In the genomic region with DNA sequence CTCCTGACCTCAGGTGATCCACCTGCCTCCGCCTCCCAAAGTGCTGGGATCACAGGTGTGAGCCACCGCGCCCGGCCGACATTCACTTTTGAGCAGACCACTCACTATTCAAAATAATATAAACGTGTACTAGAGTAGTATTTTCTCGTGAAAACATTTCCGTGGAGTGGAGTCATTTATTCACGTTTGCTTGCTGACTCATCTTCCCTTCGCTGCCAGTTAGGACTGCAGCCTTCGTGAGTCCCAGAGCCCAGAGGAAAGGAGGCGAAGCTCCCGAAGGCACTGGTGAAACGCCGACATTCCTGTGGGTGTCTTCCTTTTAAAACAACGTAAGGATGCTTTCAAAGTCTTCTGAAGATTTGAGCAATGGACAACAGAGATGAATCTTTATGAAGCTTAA, we compare ENCODE assay signal across 12 cellular contexts. TPM values are rescaled to one million over a fixed set of nuclear protein-coding genes. Genes with fewer than 3 reads are reported as not detected.
DNase-seq lines count a peak whose midpoint lies in the region; ATAC-seq and TF ChIP-seq lines count a peak whose summit lies in the region.
"Had no signal": no experiment of that assay in that cellular context is flagged by ENCODE, and none has a peak within 500 bp of the region (broad histone marks: within the 10 kb centered on the region; RNA-seq: fewer than 3 reads in every experiment).

No MANE protein-coding gene starts in this region.

- H3K36me3 Mint-ChIP-seq in Calu3 (ENCODE audit: insufficient read depth, unreplicated experiment): peaks cover 3% of the 10 kb centered on the region
- H3K36me3 Mint-ChIP-seq in activated CD4-positive, alpha-beta T cell treated with anti-CD3 and anti-CD28 coated beads for 36 hours (ENCODE audit: low read depth): peaks cover 2% of the 10 kb centered on the region
- no peaks in the 10 kb centered on the region for H3K36me3 Mint-ChIP-seq in T-helper 2 cell treated with Interferon-gamma antibody and Interleukin-4, amounts not matched to agents 5 μg/mL and 100 μg/mL, for 36 hours (ENCODE audit: low read depth)

- peaks cover 2% of the 10 kb centered on the region for H3K9me3 Mint-ChIP-seq in Calu3 (ENCODE audit: low read depth, unreplicated experiment)
- H3K9me3 Mint-ChIP-seq in activated CD4-positive, alpha-beta T cell treated with anti-CD3 and anti-CD28 coated beads for 36 hours (ENCODE audit: low read depth): peaks cover 8% of the 10 kb centered on the region
- peaks cover 14% of the 10 kb centered on the region for H3K9me3 Mint-ChIP-seq in T-helper 2 cell treated with Interferon-gamma antibody and Interleukin-4, amounts not matched to agents 5 μg/mL and 100 μg/mL, for 36 hours

- no peaks in the 10 kb centered on the region for H3K4me1 Mint-ChIP-seq in Calu3 (ENCODE audit: low read depth, unreplicated experiment)
- no peaks in the 10 kb centered on the region for H3K4me1 Mint-ChIP-seq in activated CD4-positive, alpha-beta T cell treated with anti-CD3 and anti-CD28 coated beads for 36 hours
- no peaks in the 10 kb centered on the region for H3K4me1 Mint-ChIP-seq in T-helper 2 cell treated with Interferon-gamma antibody and Interleukin-4, amounts not matched to agents 5 μg/mL and 100 μg/mL, for 36 hours (ENCODE audit: low read depth)
- H3K4me1 Mint-ChIP-seq: CD4-positive, alpha-beta memory T cell had no signal

- intact Hi-C loops in sciatic nerve (cut with DNase I) (no loop called here), Calu3 (cut with micrococcal nuclease; ENCODE audit: unreplicated experiment) (no loop called here)
- intact Hi-C loops in activated CD4-positive, alpha-beta T cell treated with anti-CD3 and anti-CD28 coated beads for 36 hours (cut with DNase I, micrococcal nuclease): no loop called here

- no peak overlapping the region for H3K4me3 ChIP-seq in SJSA1
- no peak overlapping the region for H3K4me3 ChIP-seq in fibroblast of pulmonary artery (replicated peaks; ENCODE audit: low read depth, low read length)
- H3K4me3 ChIP-seq: stomach had no signal

- peaks cover 18% of the 10 kb centered on the region for H3K27me3 Mint-ChIP-seq in Calu3 (ENCODE audit: unreplicated experiment)
- peaks cover 10% of the 10 kb centered on the region for H3K27me3 Mint-ChIP-seq in activated CD4-positive, alpha-beta T cell treated with anti-CD3 and anti-CD28 coated beads for 36 hours
- peaks cover 17% of the 10 kb centered on the region for H3K27me3 Mint-ChIP-seq in T-helper 2 cell treated with Interferon-gamma antibody and Interleukin-4, amounts not matched to agents 5 μg/mL and 100 μg/mL, for 36 hours (ENCODE audit: low read depth)

- no peak overlapping the region for H3K4me3 Mint-ChIP-seq in Calu3 (ENCODE audit: low read depth, unreplicated experiment)
- H3K4me3 Mint-ChIP-seq in activated CD4-positive, alpha-beta T cell treated with anti-CD3 and anti-CD28 coated beads for 36 hours: no peak overlapping the region
- H3K4me3 Mint-ChIP-seq in T-helper 2 cell treated with Interferon-gamma antibody and Interleukin-4, amounts not matched to agents 5 μg/mL and 100 μg/mL, for 36 hours: no peak overlapping the region
- H3K4me3 Mint-ChIP-seq: CD4-positive, alpha-beta memory T cell had no signal

- ATAC-seq in sciatic nerve: no peak
- no peak for ATAC-seq in activated CD4-positive, alpha-beta T cell treated with anti-CD3 and anti-CD28 coated beads for 36 hours

- H3K9me3 ChIP-seq in SJSA1 (replicated peaks): no peaks in the 10 kb centered on the region

- H3K27ac ChIP-seq in SJSA1: no peak overlapping the region
- H3K27ac ChIP-seq: stomach had no signal

- peak; percentile 93 for DNase-seq in EL
- peak; percentile 54 to 74 for DNase-seq in SJSA1 (ENCODE audit: low read depth in 1 of 2, low spot score in 2 of 2)
- peak; percentile 49 for DNase-seq in fibroblast of pulmonary artery (ENCODE audit: low read depth)
- DNase-seq in sciatic nerve (ENCODE audit: low spot score): peak; percentile 32
- no peak for DNase-seq in Calu3
- no peak for DNase-seq in activated CD4-positive, alpha-beta T cell treated with anti-CD3 and anti-CD28 coated beads for 36 hours
- DNase-seq in ecto neural progenitor cell (ENCODE audit: low spot score): no peak
- no peak for DNase-seq in T-helper 2 cell treated with Interferon-gamma antibody and Interleukin-4, amounts not matched to agents 5 μg/mL and 100 μg/mL, for 36 hours (ENCODE audit: low spot score)
- DNase-seq: CD4-positive, alpha-beta memory T cell; effector CD8-positive, alpha-beta T cell; OCI-M1; stomach had no signal

- H3K36me3 ChIP-seq in SJSA1: no peaks in the 10 kb centered on the region
- H3K36me3 ChIP-seq: stomach had no signal

- no peak for TF ChIP-seq CTCF in fibroblast of pulmonary artery (IDR thresholded peaks at IDR 0.05; ENCODE audit: low read length, missing control alignments)
- no peak for TF ChIP-seq CTCF in Calu3 (IDR thresholded peaks at IDR 0.05; ENCODE audit: unreplicated experiment)

- H3K4me1 ChIP-seq in SJSA1 (replicated peaks): peaks cover 16% of the 10 kb centered on the region

- CTCF ChIA-PET in Calu3 (lab: Charles Lee): no interaction called here
- CTCF ChIA-PET in activated CD4-positive, alpha-beta T cell treated with anti-CD3 and anti-CD28 coated beads for 36 hours (lab: Charles Lee): interaction anchor here (0.7 kb wide), 1 partner anchor 817 kb away, joined by 4 read pairs; no protein-coding TSS in a partner anchor

- no peaks in the 10 kb centered on the region for H3K27me3 ChIP-seq in SJSA1 (replicated peaks)

- BruUV-seq in Calu3 (replicated peaks; lab: Mats Ljungman, UMichigan): no TSS peak

- POLR2A ChIA-PET in activated CD4-positive, alpha-beta T cell treated with anti-CD3 and anti-CD28 coated beads for 36 hours (lab: Charles Lee): no interaction called here

- no peak overlapping the region for H3K27ac Mint-ChIP-seq in Calu3 (ENCODE audit: unreplicated experiment)
- H3K27ac Mint-ChIP-seq in activated CD4-positive, alpha-beta T cell treated with anti-CD3 and anti-CD28 coated beads for 36 hours: no peak overlapping the region
- H3K27ac Mint-ChIP-seq in T-helper 2 cell treated with Interferon-gamma antibody and Interleukin-4, amounts not matched to agents 5 μg/mL and 100 μg/mL, for 36 hours: no peak overlapping the region
- H3K27ac Mint-ChIP-seq: CD4-positive, alpha-beta memory T cell had no signal

RNA-seq across cellular contexts. Expression of a gene that starts 10.9 kb away (rescaled TPM):
- 56.8 and 62.3 TPM in 2 replicates for total RNA-seq in SJSA1 (2014; rRNA removed; shearing (Covaris generic))
- total RNA-seq in sciatic nerve (54.3 TPM), Calu3 (2022) (16.5 and 16.6 TPM in 2 replicates)
- 1 to 10 TPM; 8.1 to 9.3 TPM for total RNA-seq in activated CD4-positive, alpha-beta T cell treated with anti-CD3 and anti-CD28 coated beads for 36 hours

Comparison
In these comparisons a context has a peak if more than half of its experiments do, and no peak if none do; other contexts are left out.
1. DNase-seq: peak in EL (single experiment), SJSA1 (2 of 2), fibroblast of pulmonary artery (single experiment) and sciatic nerve (single experiment); none in Calu3 (single experiment), activated CD4-positive, alpha-beta T cell treated with anti-CD3 and anti-CD28 coated beads for 36 hours (single experiment), ecto neural progenitor cell (single experiment) and T-helper 2 cell treated with Interferon-gamma antibody and Interleukin-4, amounts not matched to agents 5 μg/mL and 100 μg/mL, for 36 hours (single experiment).